In genomic region chr1:95742591-95743089, GRCh38 we compare ENCODE assay signal across 9 cellular contexts.
A peak's percentile ranks its signal among the peaks of the same experiment; 100 is the strongest.
DNase-seq lines count a peak whose midpoint lies in the region; ATAC-seq and TF ChIP-seq lines count a peak whose summit lies in the region.
"Had no signal": no experiment of that assay in that cellular context is flagged by ENCODE, and none has a peak within 500 bp of the region (broad histone marks: within the 10 kb centered on the region; RNA-seq: fewer than 3 reads in every experiment).

No MANE protein-coding gene starts in this region.

- no peaks in the 10 kb centered on the region for H3K4me1 ChIP-seq in OCI-LY7 (ENCODE audit: insufficient read depth, low read length, poor library complexity, severe bottlenecking)

- intact Hi-C loops in OCI-LY7 (cut with micrococcal nuclease; ENCODE audit: unreplicated experiment): no loop called here

- TF ChIP-seq CTCF in AG09309 (IDR thresholded peaks at IDR 0.05; ENCODE audit: control insufficient read depth, insufficient read depth, low read depth, low read length, missing control alignments): no peak
- no peak for TF ChIP-seq CTCF in fibroblast of villous mesenchyme (IDR thresholded peaks at IDR 0.05; ENCODE audit: insufficient read depth, low read depth, low read length)
- no peak for TF ChIP-seq CTCF in OCI-LY7 (conservative IDR thresholded peaks at IDR 0.05; ENCODE audit: low read length)

- no peaks in the 10 kb centered on the region for H3K9me2 ChIP-seq in OCI-LY7 (ENCODE audit: insufficient read depth, low read length)

- H2AFZ ChIP-seq in OCI-LY7 (ENCODE audit: low read length): no peak overlapping the region

- DNase-seq in AG09309 (ENCODE audit: low read depth) (peak; percentile 5), NCI-H748 treated with DMSO at 0.1 percent for 48 hours (lab: John Stamatoyannopoulos, UW) (peak; percentile 5), fibroblast of villous mesenchyme (ENCODE audit: low read depth) (peak; percentile 3), OCI-LY7 (ENCODE audit: low spot score) (no peak), retina (no peak)

- POLR2A ChIA-PET in OCI-LY7 (lab: Charles Lee): interaction anchor here (1.3 kb wide), 1 partner anchor 33 kb away, joined by 3 read pairs; no protein-coding TSS in a partner anchor

- ATAC-seq in HG02678 (IDR thresholded peaks at IDR 0.05; ENCODE audit: unreplicated experiment): peak; percentile 62
- ATAC-seq in GM19455 (IDR thresholded peaks at IDR 0.05; ENCODE audit: unreplicated experiment): no peak
- ATAC-seq in HG02623 (IDR thresholded peaks at IDR 0.05; ENCODE audit: unreplicated experiment): no peak
- ATAC-seq: K562 had no signal

- H3K79me2 ChIP-seq in OCI-LY7 (ENCODE audit: insufficient read depth, low read depth, low read length): no peaks in the 10 kb centered on the region

- no peak overlapping the region for H3K4me2 ChIP-seq in OCI-LY7 (ENCODE audit: low read length)

- no peaks in the 10 kb centered on the region for H3K36me3 ChIP-seq in OCI-LY7 (ENCODE audit: insufficient read depth, low read length)

- no peaks in the 10 kb centered on the region for H4K20me1 ChIP-seq in OCI-LY7 (ENCODE audit: insufficient read depth, low read length)

- no peak overlapping the region for H3K27ac ChIP-seq in OCI-LY7 (ENCODE audit: low read depth, low read length, poor library complexity, severe bottlenecking)

- CTCF ChIA-PET in OCI-LY7 (lab: Charles Lee; ENCODE audit: unreplicated experiment): no interaction called here

- no TSS peak for BruUV-seq in OCI-LY7 (replicated peaks; lab: Mats Ljungman, UMichigan)

- H3K4me3 ChIP-seq in AG09309 (ENCODE audit: control insufficient read depth, low read depth, low read length) (no peak overlapping the region), fibroblast of villous mesenchyme (ENCODE audit: low read depth, low read length) (no peak overlapping the region), OCI-LY7 (ENCODE audit: low read depth, low read length, poor library complexity, severe bottlenecking) (no peak overlapping the region)
- H3K4me3 ChIP-seq: K562 had no signal

- no peaks in the 10 kb centered on the region for H3K9me3 ChIP-seq in OCI-LY7 (ENCODE audit: low read length)

Comparison
In these comparisons a context has a peak if more than half of its experiments do, and no peak if none do; other contexts are left out.
1. DNase-seq: peak in AG09309 (single experiment), NCI-H748 treated with DMSO at 0.1 percent for 48 hours (single experiment) and fibroblast of villous mesenchyme (single experiment); none in OCI-LY7 (single experiment) and retina (single experiment).